ENCODE assay signal across 20 cellular contexts in the genomic region with DNA sequence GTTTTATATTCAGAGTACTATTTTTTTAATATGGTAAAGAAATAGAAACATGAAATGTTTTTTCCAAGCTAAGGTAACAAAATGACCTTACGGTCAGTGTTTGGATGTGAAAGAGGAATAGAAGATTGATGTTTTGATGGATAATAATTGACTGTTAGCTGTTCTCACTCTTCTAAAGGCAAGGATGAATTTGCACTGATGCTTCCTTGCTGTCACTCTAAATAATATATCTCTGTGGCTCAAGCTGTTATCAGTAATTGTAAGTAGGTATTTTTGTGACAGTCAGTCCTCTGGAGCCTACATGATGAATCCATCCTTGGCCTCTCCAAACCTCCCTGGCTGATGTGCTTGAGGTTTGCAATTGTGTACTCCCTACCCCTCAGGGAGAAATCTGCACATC.
DNase-seq lines count a peak whose midpoint lies in the region; FAIRE-seq and TF ChIP-seq lines count a peak whose summit lies in the region.
"Had no signal": no experiment of that assay in that cellular context is flagged by ENCODE, and none has a peak within 500 bp of the region (broad histone marks: within the 10 kb centered on the region; RNA-seq: fewer than 3 reads in every experiment).

No MANE protein-coding gene starts in this region.

- no peaks in the 10 kb centered on the region for H4K20me1 ChIP-seq in neural cell (ENCODE audit: insufficient read depth)
- H4K20me1 ChIP-seq: BLaER1 treated with 17β-estradiol and CSF1 and Interleukin-3, amounts not matched to agents 10 nM and 100 nM had no signal

- peak overlapping the region; percentile 15 for H3K4me2 ChIP-seq in neural cell (ENCODE audit: low read length)
- H3K4me2 ChIP-seq: A549; BLaER1 treated with 17β-estradiol and CSF1 and Interleukin-3, amounts not matched to agents 10 nM and 100 nM had no signal

- H3K27me3 ChIP-seq in neural cell (ENCODE audit: insufficient read depth, low read depth, low read length): no peaks in the 10 kb centered on the region
- H3K27me3 ChIP-seq: BLaER1 treated with 17β-estradiol and CSF1 and Interleukin-3, amounts not matched to agents 10 nM and 100 nM had no signal

- no peak for TF ChIP-seq RAD21 in neural cell (conservative IDR thresholded peaks at IDR 0.05)

- H3K4me3 ChIP-seq in neural cell (ENCODE audit: low read length): no peak overlapping the region
- H3K4me3 ChIP-seq: A549; BLaER1 treated with 17β-estradiol and CSF1 and Interleukin-3, amounts not matched to agents 10 nM and 100 nM had no signal

- TF ChIP-seq CTCF in neural cell (IDR thresholded peaks at IDR 0.05; ENCODE audit: poor library complexity, severe bottlenecking) (no peak), GM20000 (IDR thresholded peaks at IDR 0.05; ENCODE audit: extremely low read depth, missing control alignments) (no peak)

- H3F3A ChIP-seq in neural cell (ENCODE audit: insufficient read depth, low read length, poor library complexity, severe bottlenecking): peaks cover 8% of the 10 kb centered on the region

- H3K9me2 ChIP-seq in neural cell (ENCODE audit: insufficient read depth, low read length): no peaks in the 10 kb centered on the region

- no peaks in the 10 kb centered on the region for H3K9me3 ChIP-seq in neural cell (ENCODE audit: low read length)
- H3K9me3 ChIP-seq: A549; BLaER1 treated with 17β-estradiol and CSF1 and Interleukin-3, amounts not matched to agents 10 nM and 100 nM; Caco-2 had no signal

- no peak overlapping the region for H3K9ac ChIP-seq in neural cell (ENCODE audit: low read length)
- H3K9ac ChIP-seq: BLaER1 treated with 17β-estradiol and CSF1 and Interleukin-3, amounts not matched to agents 10 nM and 100 nM had no signal

- H2AFZ ChIP-seq in neural cell (ENCODE audit: low read depth, low read length): no peak overlapping the region

- no peak for DNase-seq in H54 (ENCODE audit: insufficient read length, low spot score)
- DNase-seq in NCI-H2227 treated with DMSO at 0.1 percent for 48 hours (lab: John Stamatoyannopoulos, UW): peak; percentile 95
- DNase-seq in mesenteric fat pad (ENCODE audit: low spot score): no peak
- no peak for DNase-seq in posterior vena cava (ENCODE audit: low spot score)
- no peak for DNase-seq in GM20000 (ENCODE audit: low spot score)
- DNase-seq: AML-193; Caco-2; Calu3; CD4-positive, alpha-beta T cell; CD8-positive, alpha-beta T cell; DMS79 treated with DMSO at 0.1 percent for 48 hours; GF-D8 had no signal

- no peak overlapping the region for H3K27ac ChIP-seq in neural cell (ENCODE audit: low read length)
- H3K27ac ChIP-seq: 22Rv1; A549; BLaER1 treated with 17β-estradiol and CSF1 and Interleukin-3, amounts not matched to agents 10 nM and 100 nM; C4-2B had no signal

- peak; percentile 81 for TF ChIP-seq EP300 in neural cell (conservative IDR thresholded peaks at IDR 0.05; ENCODE audit: poor library complexity, severe bottlenecking)

- no peaks in the 10 kb centered on the region for H3K36me3 ChIP-seq in neural cell (ENCODE audit: insufficient read depth, low read length)
- H3K36me3 ChIP-seq: BLaER1 treated with 17β-estradiol and CSF1 and Interleukin-3, amounts not matched to agents 10 nM and 100 nM had no signal

- TF ChIP-seq POLR2A in H54 (IDR thresholded peaks at IDR 0.05; ENCODE audit: low read depth, low read length): no peak

- FAIRE-seq in H54 (lab: Jason Lieb, UNC): peak; percentile 33
- FAIRE-seq: A549, D721Med, G401.6, GM12891 had no signal

- intact Hi-C loops in posterior vena cava (cut with DNase I): no loop called here

- no peaks in the 10 kb centered on the region for H3K79me2 ChIP-seq in neural cell (replicated peaks; ENCODE audit: insufficient read depth, low read length)

TF ChIP-seq in neural cell, 6 proteins besides CTCF, POLR2A, EP300 and RAD21:
- TF ChIP-seq POLR2AphosphoS5 (IDR thresholded peaks at IDR 0.05) (peak; percentile 98), TAF1 (IDR thresholded peaks at IDR 0.05; ENCODE audit: low read depth) (no peak)
TF ChIP-seq in neural cell: peak in this region for 1.
